In the genomic region with DNA sequence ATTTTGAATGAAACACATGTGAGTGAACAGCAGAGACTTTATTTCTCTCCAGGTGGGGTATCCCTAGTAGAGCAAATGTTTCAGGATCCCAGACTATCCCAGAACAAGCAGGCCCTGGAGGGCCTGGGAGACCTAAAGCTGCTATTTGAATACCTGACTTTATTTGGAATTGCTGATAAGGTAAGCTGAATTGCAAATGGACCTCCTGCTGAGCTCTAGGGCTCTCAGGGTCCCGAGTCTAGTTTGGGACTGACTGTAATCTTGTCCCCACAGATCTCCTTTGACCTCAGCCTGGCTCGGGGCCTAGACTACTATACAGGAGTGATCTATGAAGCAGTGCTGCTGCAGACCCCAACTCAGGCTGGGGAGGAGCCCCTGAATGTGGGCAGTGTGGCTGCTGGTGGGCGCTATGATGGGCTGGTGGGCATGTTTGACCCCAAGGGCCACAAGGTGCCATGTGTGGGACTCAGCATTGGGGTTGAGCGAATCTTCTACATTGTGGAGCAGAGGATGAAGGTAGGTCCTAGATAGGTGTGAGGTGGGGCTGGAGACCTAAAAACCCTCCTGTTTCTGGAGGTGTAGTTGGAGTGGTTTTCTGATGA, we compare ENCODE assay signal across 1 cellular context.
TF ChIP-seq lines count a peak whose summit lies in the region.

No MANE protein-coding gene starts in this region.

TF ChIP-seq in GM23338, 12 proteins besides CTCF, POLR2A, EP300 and RAD21:
- TF ChIP-seq EZH2phosphoT487 (IDR thresholded peaks at IDR 0.05; ENCODE audit: unreplicated experiment): no peak
- TF ChIP-seq, protein P1, sequence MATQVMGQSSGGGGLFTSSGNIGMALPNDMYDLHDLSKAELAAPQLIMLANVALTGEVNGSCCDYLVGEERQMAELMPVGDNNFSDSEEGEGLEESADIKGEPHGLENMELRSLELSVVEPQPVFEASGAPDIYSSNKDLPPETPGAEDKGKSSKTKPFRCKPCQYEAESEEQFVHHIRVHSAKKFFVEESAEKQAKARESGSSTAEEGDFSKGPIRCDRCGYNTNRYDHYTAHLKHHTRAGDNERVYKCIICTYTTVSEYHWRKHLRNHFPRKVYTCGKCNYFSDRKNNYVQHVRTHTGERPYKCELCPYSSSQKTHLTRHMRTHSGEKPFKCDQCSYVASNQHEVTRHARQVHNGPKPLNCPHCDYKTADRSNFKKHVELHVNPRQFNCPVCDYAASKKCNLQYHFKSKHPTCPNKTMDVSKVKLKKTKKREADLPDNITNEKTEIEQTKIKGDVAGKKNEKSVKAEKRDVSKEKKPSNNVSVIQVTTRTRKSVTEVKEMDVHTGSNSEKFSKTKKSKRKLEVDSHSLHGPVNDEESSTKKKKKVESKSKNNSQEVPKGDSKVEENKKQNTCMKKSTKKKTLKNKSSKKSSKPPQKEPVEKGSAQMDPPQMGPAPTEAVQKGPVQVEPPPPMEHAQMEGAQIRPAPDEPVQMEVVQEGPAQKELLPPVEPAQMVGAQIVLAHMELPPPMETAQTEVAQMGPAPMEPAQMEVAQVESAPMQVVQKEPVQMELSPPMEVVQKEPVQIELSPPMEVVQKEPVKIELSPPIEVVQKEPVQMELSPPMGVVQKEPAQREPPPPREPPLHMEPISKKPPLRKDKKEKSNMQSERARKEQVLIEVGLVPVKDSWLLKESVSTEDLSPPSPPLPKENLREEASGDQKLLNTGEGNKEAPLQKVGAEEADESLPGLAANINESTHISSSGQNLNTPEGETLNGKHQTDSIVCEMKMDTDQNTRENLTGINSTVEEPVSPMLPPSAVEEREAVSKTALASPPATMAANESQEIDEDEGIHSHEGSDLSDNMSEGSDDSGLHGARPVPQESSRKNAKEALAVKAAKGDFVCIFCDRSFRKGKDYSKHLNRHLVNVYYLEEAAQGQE (IDR thresholded peaks at IDR 0.05; ENCODE audit: unreplicated experiment): no peak
- TF ChIP-seq, protein P2, sequence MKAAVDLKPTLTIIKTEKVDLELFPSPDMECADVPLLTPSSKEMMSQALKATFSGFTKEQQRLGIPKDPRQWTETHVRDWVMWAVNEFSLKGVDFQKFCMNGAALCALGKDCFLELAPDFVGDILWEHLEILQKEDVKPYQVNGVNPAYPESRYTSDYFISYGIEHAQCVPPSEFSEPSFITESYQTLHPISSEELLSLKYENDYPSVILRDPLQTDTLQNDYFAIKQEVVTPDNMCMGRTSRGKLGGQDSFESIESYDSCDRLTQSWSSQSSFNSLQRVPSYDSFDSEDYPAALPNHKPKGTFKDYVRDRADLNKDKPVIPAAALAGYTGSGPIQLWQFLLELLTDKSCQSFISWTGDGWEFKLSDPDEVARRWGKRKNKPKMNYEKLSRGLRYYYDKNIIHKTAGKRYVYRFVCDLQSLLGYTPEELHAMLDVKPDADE (IDR thresholded peaks at IDR 0.05): no peak
- TF ChIP-seq EZH2 (IDR thresholded peaks at IDR 0.05; ENCODE audit: low read depth, unreplicated experiment): no peak
- TF ChIP-seq ZNF331 (CRISPR knock-in tag; IDR thresholded peaks at IDR 0.05; ENCODE audit: low read depth): no peak
- no peak for TF ChIP-seq STAT1 (IDR thresholded peaks at IDR 0.05; ENCODE audit: unreplicated experiment)
